ENCODE assay signal across 8 cellular contexts in genomic region chr19:17747205-17748098, GRCh38. TPM values are rescaled to one million over a fixed set of nuclear protein-coding genes. Genes with fewer than 3 reads are reported as not detected.
A peak's percentile ranks its signal among the peaks of the same experiment; 100 is the strongest.
DNase-seq lines count a peak whose midpoint lies in the region; ATAC-seq and FAIRE-seq lines count a peak whose summit lies in the region.

No MANE protein-coding gene starts in this region.

- H4K20me1 ChIP-seq in Karpas-422 (ENCODE audit: insufficient read depth, low read depth, low read length), result no peaks in the 10 kb centered on the region

- H3K4me1 Mint-ChIP-seq in naive B cell, result peaks cover 37 to 56% (median 55%) of the 10 kb centered on the region in 3 donors

- no peaks in the 10 kb centered on the region for H3K36me3 Mint-ChIP-seq in naive B cell

- H3K9me3 Mint-ChIP-seq in naive B cell, result no peaks in the 10 kb centered on the region

- no peak overlapping the region for H3K27ac ChIP-seq in Karpas-422 (ENCODE audit: low read length)

- peak overlapping the region; percentile 63 to 96 (median 81) for H3K27ac Mint-ChIP-seq in naive B cell

- H3K4me1 ChIP-seq in Karpas-422 (ENCODE audit: low read length), result peaks cover 38% of the 10 kb centered on the region

- H3K79me2 ChIP-seq in Karpas-422 (ENCODE audit: low read length), result peaks cover 6% of the 10 kb centered on the region

- H3K9me2 ChIP-seq in Karpas-422 (replicated peaks; ENCODE audit: insufficient read depth, low read length), result no peaks in the 10 kb centered on the region

- H3K4me3 Mint-ChIP-seq in naive B cell, result peak overlapping the region; percentile 76 to 95 (median 92)

- peak; percentile 82 for DNase-seq in DMS53 treated with DMSO at 0.1 percent for 48 hours (lab: John Stamatoyannopoulos, UW; ENCODE audit: unreplicated experiment)
- peak; percentile 98 for DNase-seq in Karpas-422
- DNase-seq in RCC 7860 (ENCODE audit: low spot score), result peak; percentile 84
- peak; percentile 90 for DNase-seq in activated T-helper 1 cell treated with Interleukin-2 at 50 U/mL for 16 hours (ENCODE audit: low read depth)
- DNase-seq in fibroblast of gingiva (ENCODE audit: low read depth), result peak; percentile 85
- peak; percentile 93 for DNase-seq in naive B cell
- peak; percentile 86 to 92 for DNase-seq in stimulated activated CD8-positive, alpha-beta memory T cell treated with anti-CD3 and anti-CD28 coated beads, Interleukin-7, amount 100 ng/mL, for 48 hours (ENCODE audit: extremely low read depth in 1 of 2, low read depth in 1 of 2)

- ATAC-seq in GM21825 (IDR thresholded peaks at IDR 0.05; ENCODE audit: unreplicated experiment) (peak; percentile 54), naive B cell (ENCODE audit: low read depth in 2 of 2) (peak; percentile 79 to 82)

- H3K27me3 ChIP-seq in Karpas-422 (ENCODE audit: low read length), result no peaks in the 10 kb centered on the region

- no peaks in the 10 kb centered on the region for H3K36me3 ChIP-seq in Karpas-422 (ENCODE audit: insufficient read depth, low read length)

- H3K9me3 ChIP-seq in Karpas-422 (ENCODE audit: low read length), result no peaks in the 10 kb centered on the region

- H2AFZ ChIP-seq in Karpas-422 (ENCODE audit: low read length), result no peak overlapping the region

- H3K4me3 ChIP-seq in Karpas-422 (ENCODE audit: low read length), result peak overlapping the region; percentile 69

- peak overlapping the region; percentile 66 for H3K9ac ChIP-seq in Karpas-422 (ENCODE audit: low read length)

- no peaks in the 10 kb centered on the region for H3K27me3 Mint-ChIP-seq in naive B cell

- H3K4me2 ChIP-seq in Karpas-422 (ENCODE audit: low read depth, low read length, poor library complexity, severe bottlenecking), result peak overlapping the region; percentile 85

- FAIRE-seq in RCC 7860 (lab: Jason Lieb, UNC), result no peak

RNA-seq across cellular contexts. Expression of gene FCHO1, which starts 3.8 kb away (rescaled TPM):
- 16.6 and 40.4 TPM in 2 replicates for total RNA-seq in Karpas-422 (2014; rRNA removed; shearing (Covaris generic); ENCODE audit: low replicate concordance)
- polyA plus RNA-seq in naive B cell (ENCODE audit: low read depth in 6 of 6), result 10 to 100 TPM; 10.1 to 52.1 (median 25.2) TPM

RNA-seq across cellular contexts. Expression of gene MAP1S, which starts 28.2 kb away (rescaled TPM):
- total RNA-seq in Karpas-422 (2014; rRNA removed; shearing (Covaris generic); ENCODE audit: low replicate concordance), result 22.9 and 34.6 TPM in 2 replicates
- 10 to 100 TPM; 22.4 to 44.0 (median 26.0) TPM for polyA plus RNA-seq in naive B cell (ENCODE audit: low read depth in 6 of 6)

RNA-seq across cellular contexts. Expression of gene B3GNT3, which starts 47.5 kb away (rescaled TPM):
- not detected in 2 replicates for total RNA-seq in Karpas-422 (2014; rRNA removed; shearing (Covaris generic); ENCODE audit: low replicate concordance)
- polyA plus RNA-seq in naive B cell (ENCODE audit: low read depth in 6 of 6), result not detected

RNA-seq across cellular contexts. Expression of gene UNC13A, which starts 59.3 kb away (rescaled TPM):
- under 0.01 TPM in 1 of 2 replicates, not detected in the other for total RNA-seq in Karpas-422 (2014; rRNA removed; shearing (Covaris generic); ENCODE audit: low replicate concordance)
- polyA plus RNA-seq in naive B cell (ENCODE audit: low read depth in 6 of 6), result not detected
